Comparison of ENCODE assay signal across 1 cellular context in genomic region chr16:29022196-29022595, GRCh38.
TF ChIP-seq lines count a peak whose summit lies in the region.

No MANE protein-coding gene starts in this region.

TF ChIP-seq in IMR-90, 13 proteins besides CTCF, POLR2A, EP300 and RAD21:
- TF ChIP-seq CEBPB (IDR thresholded peaks at IDR 0.05; ENCODE audit: low read depth, low read length) (peak; percentile 45; the same call in 1 of the 2 replicates), SMC3 (IDR thresholded peaks at IDR 0.05; ENCODE audit: low read depth, low read length) (no peak), BHLHE40 (IDR thresholded peaks at IDR 0.05; ENCODE audit: low read depth, low read length) (no peak)
